Comparison of ENCODE assay signal across 12 cellular contexts in genomic region chr10:80185522-80186299, GRCh38. TPM values are rescaled to one million over a fixed set of nuclear protein-coding genes. Genes with fewer than 3 reads are reported as not detected.
DNase-seq lines count a peak whose midpoint lies in the region; ATAC-seq, FAIRE-seq and TF ChIP-seq lines count a peak whose summit lies in the region.
"Had no signal": no experiment of that assay in that cellular context is flagged by ENCODE, and none has a peak within 500 bp of the region (broad histone marks: within the 10 kb centered on the region; RNA-seq: fewer than 3 reads in every experiment).

No MANE protein-coding gene starts in this region.

- H3K9me3 ChIP-seq in CD8-positive, alpha-beta T cell (ENCODE audit: low read length): no peaks in the 10 kb centered on the region
- no peaks in the 10 kb centered on the region for H3K9me3 ChIP-seq in pancreas

- H3K4me1 Mint-ChIP-seq in CD8-positive, alpha-beta T cell (ENCODE audit: low read depth): peaks cover 89% of the 10 kb centered on the region
- peaks cover 64 to 77% of the 10 kb centered on the region in 2 donors for H3K4me1 Mint-ChIP-seq in effector memory CD8-positive, alpha-beta T cell (ENCODE audit: low read depth in 2 of 2)

- no peaks in the 10 kb centered on the region for H3K36me3 ChIP-seq in CD8-positive, alpha-beta T cell (ENCODE audit: insufficient read depth, low read length)
- H3K36me3 ChIP-seq in pancreas: no peaks in the 10 kb centered on the region

- no peak for ATAC-seq in CD8-positive, alpha-beta T cell
- no peak for ATAC-seq in effector memory CD8-positive, alpha-beta T cell (replicated peaks)
- peak; percentile 24 to 39 (median 34) for ATAC-seq in pancreas
- no peak for ATAC-seq in HG03439 (IDR thresholded peaks at IDR 0.05; ENCODE audit: unreplicated experiment)
- no peak for ATAC-seq in GM18517 (IDR thresholded peaks at IDR 0.05; ENCODE audit: unreplicated experiment)

- H3K27me3 ChIP-seq in CD8-positive, alpha-beta T cell (ENCODE audit: insufficient read depth, low read length): no peaks in the 10 kb centered on the region
- no peaks in the 10 kb centered on the region for H3K27me3 ChIP-seq in pancreas

- intact Hi-C loops in CD8-positive, alpha-beta T cell (cut with DNase I, micrococcal nuclease): loop anchor here in 1 of 2 experiments (5.0 kb wide), 4 partner anchors 37 to 282 kb away; partner anchors contain the start of gene TMEM254
- intact Hi-C loops in pancreas (cut with DNase I): no loop called here

- TF ChIP-seq POLR2A in NB4 (IDR thresholded peaks at IDR 0.05; ENCODE audit: extremely low read depth, insufficient read length): no peak

- POLR2A ChIA-PET in CD8-positive, alpha-beta T cell (lab: Charles Lee): no interaction called here

- no peak for FAIRE-seq in pancreas (lab: Jason Lieb, UNC)

- peaks cover 84% of the 10 kb centered on the region for H3K4me1 ChIP-seq in CD8-positive, alpha-beta T cell (ENCODE audit: insufficient read depth, low read length)
- peaks cover 0 to 38% (median 11%) of the 10 kb centered on the region in 3 donors for H3K4me1 ChIP-seq in pancreas

- peaks cover 35% of the 10 kb centered on the region for H3K36me3 Mint-ChIP-seq in CD8-positive, alpha-beta T cell
- peaks cover 24% of the 10 kb centered on the region for H3K36me3 Mint-ChIP-seq in effector memory CD8-positive, alpha-beta T cell (ENCODE audit: insufficient read depth)

- peak overlapping the region; percentile 95 for H3K27ac Mint-ChIP-seq in CD8-positive, alpha-beta T cell
- peak overlapping the region; percentile 82 to 90 for H3K27ac Mint-ChIP-seq in effector memory CD8-positive, alpha-beta T cell

- no peak overlapping the region for H3K27ac ChIP-seq in CD8-positive, alpha-beta T cell (ENCODE audit: low read depth, low read length)
- H3K27ac ChIP-seq in pancreas: no peak overlapping the region

- 64 to 65% methylated on average over 5 of the region's 5 CpGs for WGBS in pancreas, 2 donors

- no peak overlapping the region for H3K4me3 Mint-ChIP-seq in CD8-positive, alpha-beta T cell
- peak overlapping the region; percentile 46 for H3K4me3 Mint-ChIP-seq in effector memory CD8-positive, alpha-beta T cell

- DNase-seq in CD8-positive, alpha-beta T cell: no peak
- DNase-seq in NB4 (ENCODE audit: low read depth) (peak; percentile 68), pancreas (no peak), DMS53 treated with DMSO at 0.1 percent for 48 hours (lab: John Stamatoyannopoulos, UW; ENCODE audit: unreplicated experiment) (no peak)
- DNase-seq in effector memory CD8-positive, alpha-beta T cell: no peak
- DNase-seq: activated CD4-positive, CD25-positive, alpha-beta regulatory T cell treated with anti-CD3 and anti-CD28 coated beads, Interleukin-2, amount 50 U/mL, for 72 hours; effector CD4-positive, alpha-beta T cell; GOT3; NCI-H524 treated with DMSO at 0.1 percent for 48 hours; SHP77 had no signal

- CTCF ChIA-PET in CD8-positive, alpha-beta T cell (lab: Charles Lee): interaction anchor here (0.8 to 1.3 kb wide), 5 partner anchors 18 to 42 kb away, joined by 3 to 5 read pairs (median 4); no protein-coding TSS in a partner anchor

- TF ChIP-seq CTCF in CD8-positive, alpha-beta T cell (IDR thresholded peaks at IDR 0.05): no peak
- TF ChIP-seq CTCF in NB4 (IDR thresholded peaks at IDR 0.05; ENCODE audit: low read depth, low read length) (no peak), pancreas (IDR thresholded peaks at IDR 0.05) (no peak)

- H3K4me3 ChIP-seq in CD8-positive, alpha-beta T cell (ENCODE audit: low read depth, low read length): no peak overlapping the region
- H3K4me3 ChIP-seq in NB4 (ENCODE audit: low read depth, low read length): no peak overlapping the region
- no peak overlapping the region for H3K4me3 ChIP-seq in pancreas

- no peaks in the 10 kb centered on the region for H3K27me3 Mint-ChIP-seq in CD8-positive, alpha-beta T cell (ENCODE audit: low read depth)
- H3K27me3 Mint-ChIP-seq in effector memory CD8-positive, alpha-beta T cell: no peaks in the 10 kb centered on the region

- no peaks in the 10 kb centered on the region for H3K9me3 Mint-ChIP-seq in CD8-positive, alpha-beta T cell
- H3K9me3 Mint-ChIP-seq in effector memory CD8-positive, alpha-beta T cell: no peaks in the 10 kb centered on the region

RNA-seq across cellular contexts. Expression of gene ANXA11, which starts 19.6 kb away (rescaled TPM):
- 100 to 1,000 TPM; 136 to 141 TPM for total RNA-seq in CD8-positive, alpha-beta T cell
- total RNA-seq in pancreas: 100 to 1,000 TPM in 2 of 6 donors, 10 to 100 TPM in 4; 74.0 to 140 (median 91.8) TPM
- polyA plus RNA-seq in pancreas: 100 to 1,000 TPM; 128 to 193 TPM

RNA-seq across cellular contexts. Expression of gene PLAC9, which starts 53.2 kb away (rescaled TPM):
- not detected for total RNA-seq in CD8-positive, alpha-beta T cell
- total RNA-seq in pancreas: 1 to 10 TPM in 4 of 6 donors, under 1 TPM in 2; 0.63 to 6.7 (median 2.8) TPM
- polyA plus RNA-seq in pancreas: 10 to 100 TPM in 1 of 2 donors, 1 to 10 TPM in 1; 7.6 to 14.6 TPM

Comparison
In these comparisons a context has a peak if more than half of its experiments do, and no peak if none do; other contexts are left out.
1. ATAC-seq: peak in pancreas (4 of 4); none in CD8-positive, alpha-beta T cell (single experiment), effector memory CD8-positive, alpha-beta T cell (single experiment), HG03439 (single experiment) and GM18517 (single experiment).